In genomic region chr22:29767289-29768051, GRCh38 we compare ENCODE assay signal across 8 cellular contexts. TPM values are rescaled to one million over a fixed set of nuclear protein-coding genes. Genes with fewer than 3 reads are reported as not detected.
DNase-seq lines count a peak whose midpoint lies in the region; ATAC-seq lines count a peak whose summit lies in the region.

TSS of gene UQCR10 (plus strand) at chr22:29767369. CDS start at chr22:29767399, 30 bp downstream.

- POLR2A ChIA-PET in activated CD8-positive, alpha-beta T cell treated with anti-CD3 and anti-CD28 coated beads, Interleukin-2, amount 10 ng/mL, durations not matched to agents 7 days and 5 days (lab: Charles Lee) = interaction anchor here (1.2 to 1.7 kb wide), 3 partner anchors 14 to 70 kb away, joined by 4 to 8 read pairs (median 7); partner anchors contain the start of gene ASCC2

- DNase-seq in C1 segment of cervical spinal cord (lab: John Stamatoyannopoulos, UW) (peak; percentile 11 to 96 (median 84)), NCI-H82 treated with DMSO at 0.1 percent for 48 hours (lab: John Stamatoyannopoulos, UW; ENCODE audit: unreplicated experiment) (peak; percentile 82), lung microvascular endothelial cell (ENCODE audit: low read depth in 2 of 2) (peak; percentile 93 to 94)
- DNase-seq in activated CD8-positive, alpha-beta T cell treated with anti-CD3 and anti-CD28 coated beads, Interleukin-2, amount 10 ng/mL, durations not matched to agents 7 days and 5 days = peak; percentile 95
- peak; percentile 87 for DNase-seq in effector CD8-positive, alpha-beta T cell (lab: John Stamatoyannopoulos, UW)
- DNase-seq in stimulated activated CD4-positive, alpha-beta T cell treated with anti-CD3 and anti-CD28 coated beads, TNF-alpha, amount 100 ng/mL, for 4 hours (ENCODE audit: low read depth in 3 of 3) = peak; percentile 82 to 88 (median 84)

- peak within 1 kb of the TSS; percentile 93 for H3K4me3 Mint-ChIP-seq in activated CD8-positive, alpha-beta T cell treated with anti-CD3 and anti-CD28 coated beads, Interleukin-2, amount 10 ng/mL, durations not matched to agents 7 days and 5 days

- peak; percentile 61 for ATAC-seq in GM19351 (IDR thresholded peaks at IDR 0.05; ENCODE audit: unreplicated experiment)
- peak; percentile 57 for ATAC-seq in HG03520 (IDR thresholded peaks at IDR 0.05; ENCODE audit: unreplicated experiment)
- ATAC-seq in activated CD8-positive, alpha-beta T cell treated with anti-CD3 and anti-CD28 coated beads, Interleukin-2, amount 10 ng/mL, durations not matched to agents 7 days and 5 days = peak; percentile 87

- peak within 1 kb of the TSS; percentile 92 for H3K27ac Mint-ChIP-seq in activated CD8-positive, alpha-beta T cell treated with anti-CD3 and anti-CD28 coated beads, Interleukin-2, amount 10 ng/mL, durations not matched to agents 7 days and 5 days

- H3K36me3 Mint-ChIP-seq in activated CD8-positive, alpha-beta T cell treated with anti-CD3 and anti-CD28 coated beads, Interleukin-2, amount 10 ng/mL, durations not matched to agents 7 days and 5 days (ENCODE audit: low read depth) = peaks cover 31% of the 10 kb centered on the region

- H3K9me3 Mint-ChIP-seq in activated CD8-positive, alpha-beta T cell treated with anti-CD3 and anti-CD28 coated beads, Interleukin-2, amount 10 ng/mL, durations not matched to agents 7 days and 5 days (ENCODE audit: insufficient read depth) = no peaks in the 10 kb centered on the region

- H3K4me1 Mint-ChIP-seq in activated CD8-positive, alpha-beta T cell treated with anti-CD3 and anti-CD28 coated beads, Interleukin-2, amount 10 ng/mL, durations not matched to agents 7 days and 5 days (ENCODE audit: low read depth) = peaks cover 42% of the 10 kb centered on the region

- no peaks in the 10 kb centered on the region for H3K27me3 Mint-ChIP-seq in activated CD8-positive, alpha-beta T cell treated with anti-CD3 and anti-CD28 coated beads, Interleukin-2, amount 10 ng/mL, durations not matched to agents 7 days and 5 days (ENCODE audit: low read depth)

- CTCF ChIA-PET in activated CD8-positive, alpha-beta T cell treated with anti-CD3 and anti-CD28 coated beads, Interleukin-2, amount 10 ng/mL, durations not matched to agents 7 days and 5 days (lab: Charles Lee) = interaction anchor here (0.9 to 1.2 kb wide), 3 partner anchors 131 to 237 kb away, joined by 3 to 5 read pairs (median 5); no protein-coding TSS in a partner anchor

RNA-seq across cellular contexts. Expression of gene UQCR10, which starts in this region (rescaled TPM):
- total RNA-seq in activated CD8-positive, alpha-beta T cell treated with anti-CD3 and anti-CD28 coated beads, Interleukin-2, amount 10 ng/mL, durations not matched to agents 7 days and 5 days = 100 to 1,000 TPM; 102 to 103 TPM
- total RNA-seq in lung microvascular endothelial cell = 74.5 and 85.9 TPM in 2 replicates

Comparison
In these comparisons a context has a peak if more than half of its experiments do, and no peak if none do; other contexts are left out.
1. Peak in every context shown above with its lines: DNase-seq and ATAC-seq.